In genomic region chr20:53405070-53405603, GRCh38 we compare ENCODE assay signal across 22 cellular contexts.
"Had no signal": no experiment of that assay in that cellular context is flagged by ENCODE, and none has a peak within 500 bp of the region (broad histone marks: within the 10 kb centered on the region; RNA-seq: fewer than 3 reads in every experiment).

No MANE protein-coding gene starts in this region.

- H3K36me3 ChIP-seq: heart left ventricle, sigmoid colon, tibial nerve had no signal

- DNase-seq: cortex of kidney; effector memory CD4-positive, alpha-beta T cell; heart left ventricle; hippocampal formation; left colon; left ventricle myocardium superior; mesenchymal stem cell; midbrain; posterior cingulate gyrus; sigmoid colon; stimulated activated CD4-positive, alpha-beta T cell treated with anti-CD3 and anti-CD28 coated beads, Interleukin-2, amount 100 ng/mL, for 24 hours; stimulated activated CD4-positive, alpha-beta T cell treated with anti-CD3 and anti-CD28 coated beads, Interleukin-4, amount 100 ng/mL, for 4 hours; stimulated activated naive B cell treated with anti-CD40 and anti-IgM and Interleukin-4, amounts not matched to agents 10 μg/mL and 1 μg/mL and 100 μg/mL, for 72 hours; stimulated activated naive CD8-positive, alpha-beta T cell treated with anti-CD3 and anti-CD28 coated beads, Interleukin-15, amount 100 ng/mL, for 72 hours; testis had no signal

- FAIRE-seq: endometrium, frontal cortex had no signal

- H3K4me1 ChIP-seq: sigmoid colon, tibial nerve had no signal

- ATAC-seq: esophagus mucosa; heart left ventricle; left colon; left ventricle myocardium superior; natural killer cell treated with Interleukin-12 subunit alpha and Interleukin-12 subunit beta and Interleukin-15 and Interleukin-18, amount 100 ng/mL, for 72 hours; stimulated activated naive B cell treated with anti-CD40 and anti-IgM and Interleukin-4, amounts not matched to agents 10 μg/mL and 1 μg/mL and 100 μg/mL, for 72 hours; stimulated activated naive CD8-positive, alpha-beta T cell treated with anti-CD3 and anti-CD28 coated beads, Interleukin-15, amount 100 ng/mL, for 72 hours had no signal

- H3K27ac ChIP-seq: heart left ventricle, sigmoid colon, skin epidermis, testis, tibial nerve had no signal

- H3K4me3 ChIP-seq: heart left ventricle, lung, sigmoid colon, skin epidermis, testis, tibial nerve had no signal

- H3K27me3 ChIP-seq: heart left ventricle, sigmoid colon, testis, tibial nerve had no signal

- H3K9me3 ChIP-seq: sigmoid colon, testis had no signal
